ENCODE assay signal across 17 cellular contexts in the genomic region with DNA sequence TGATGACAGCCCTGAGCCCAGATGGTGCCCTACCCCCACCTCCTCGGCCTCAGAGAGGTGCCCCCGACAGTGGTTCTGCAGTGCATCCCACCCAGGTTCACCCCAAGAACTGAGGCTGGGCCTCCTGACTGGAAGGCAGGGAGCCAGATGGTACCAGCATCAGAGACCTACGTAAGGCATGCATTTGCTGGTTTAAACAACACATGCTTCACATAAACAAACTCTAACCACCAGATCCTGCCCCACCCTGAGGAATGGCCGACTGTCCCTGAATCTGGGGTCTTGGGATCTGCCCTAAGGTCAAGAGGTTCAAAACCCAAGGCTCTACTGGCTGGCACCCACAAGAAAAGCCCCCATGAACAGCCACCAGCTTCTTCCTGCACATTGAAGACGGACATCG.
DNase-seq lines count a peak whose midpoint lies in the region; ATAC-seq and TF ChIP-seq lines count a peak whose summit lies in the region.
"Had no signal": no experiment of that assay in that cellular context is flagged by ENCODE, and none has a peak within 500 bp of the region (broad histone marks: within the 10 kb centered on the region; RNA-seq: fewer than 3 reads in every experiment).

No MANE protein-coding gene starts in this region.

- peaks cover 99% of the 10 kb centered on the region for H3K36me3 Mint-ChIP-seq in activated T-cell treated with anti-CD3 and anti-CD28 coated beads, Interleukin-2, amount 50 U/mL, for 24 hours (ENCODE audit: low read depth)

- TF ChIP-seq POLR2A in GM18505 (IDR thresholded peaks at IDR 0.05; ENCODE audit: borderline replicate concordance, extremely low read depth, insufficient read depth, insufficient read length) = peak; percentile 8

- no peaks in the 10 kb centered on the region for H3K27me3 Mint-ChIP-seq in activated T-cell treated with anti-CD3 and anti-CD28 coated beads, Interleukin-2, amount 50 U/mL, for 24 hours
- H3K27me3 Mint-ChIP-seq in stimulated activated naive CD8-positive, alpha-beta T cell treated with anti-CD3 and anti-CD28 coated beads, Interleukin-15, amount 100 ng/mL, for 72 hours = no peaks in the 10 kb centered on the region

- no peaks in the 10 kb centered on the region for H3K27me3 ChIP-seq in effector memory CD4-positive, alpha-beta T cell (replicated peaks; ENCODE audit: control insufficient read depth, insufficient read depth, low read length, poor library complexity, severe bottlenecking)

- H3K27ac ChIP-seq in effector memory CD4-positive, alpha-beta T cell (ENCODE audit: insufficient read depth, low read length, poor library complexity, severe bottlenecking) = peak overlapping the region; percentile 13
- H3K27ac ChIP-seq: A549 had no signal

- H3K36me3 ChIP-seq in effector memory CD4-positive, alpha-beta T cell (ENCODE audit: control insufficient read depth, insufficient read depth, low read length) = peaks cover 98% of the 10 kb centered on the region

- ATAC-seq in GM18505 (IDR thresholded peaks at IDR 0.05; ENCODE audit: unreplicated experiment) = no peak
- ATAC-seq in stimulated activated naive CD8-positive, alpha-beta T cell treated with anti-CD3 and anti-CD28 coated beads, Interleukin-15, amount 100 ng/mL, for 72 hours = no peak
- no peak for ATAC-seq in GM19023 (IDR thresholded peaks at IDR 0.05; ENCODE audit: unreplicated experiment)
- no peak for ATAC-seq in GM21528 (IDR thresholded peaks at IDR 0.05; ENCODE audit: low FRiP score, unreplicated experiment)
- ATAC-seq: A549, PC-3 had no signal

- peaks cover 6% of the 10 kb centered on the region for H3K4me1 Mint-ChIP-seq in activated T-cell treated with anti-CD3 and anti-CD28 coated beads, Interleukin-2, amount 50 U/mL, for 24 hours (ENCODE audit: low read depth)
- H3K4me1 Mint-ChIP-seq in stimulated activated naive CD8-positive, alpha-beta T cell treated with anti-CD3 and anti-CD28 coated beads, Interleukin-15, amount 100 ng/mL, for 72 hours = peaks cover 41% of the 10 kb centered on the region

- no peak for DNase-seq in activated T-cell treated with anti-CD3 and anti-CD28 coated beads, Interleukin-2, amount 50 U/mL, for 24 hours
- DNase-seq in activated T-cell treated with anti-CD3 and anti-CD28 coated beads, Interleukin-2, amount 50 U/mL, for 1 hour = no peak
- no peak for DNase-seq in effector memory CD4-positive, alpha-beta T cell
- no peak for DNase-seq in stimulated activated naive CD8-positive, alpha-beta T cell treated with anti-CD3 and anti-CD28 coated beads, Interleukin-15, amount 100 ng/mL, for 72 hours
- no peak for DNase-seq in DMS53 (lab: John Stamatoyannopoulos, UW)
- DNase-seq: C1 segment of cervical spinal cord, DMS 273 treated with DMSO at 0.1 percent for 48 hours, GF-D8, NCI-H1048, NCI-H146, NCI-H2081, NCI-H774, PC-3 had no signal

- no peaks in the 10 kb centered on the region for H3K9me3 ChIP-seq in effector memory CD4-positive, alpha-beta T cell (ENCODE audit: control insufficient read depth, low read length)
- H3K9me3 ChIP-seq: A549 had no signal

- no peaks in the 10 kb centered on the region for H3K9me3 Mint-ChIP-seq in activated T-cell treated with anti-CD3 and anti-CD28 coated beads, Interleukin-2, amount 50 U/mL, for 24 hours
- H3K9me3 Mint-ChIP-seq in stimulated activated naive CD8-positive, alpha-beta T cell treated with anti-CD3 and anti-CD28 coated beads, Interleukin-15, amount 100 ng/mL, for 72 hours = no peaks in the 10 kb centered on the region

- H3K4me3 Mint-ChIP-seq in activated T-cell treated with anti-CD3 and anti-CD28 coated beads, Interleukin-2, amount 50 U/mL, for 24 hours = no peak overlapping the region
- no peak overlapping the region for H3K4me3 Mint-ChIP-seq in stimulated activated naive CD8-positive, alpha-beta T cell treated with anti-CD3 and anti-CD28 coated beads, Interleukin-15, amount 100 ng/mL, for 72 hours

- H3K27ac Mint-ChIP-seq in activated T-cell treated with anti-CD3 and anti-CD28 coated beads, Interleukin-2, amount 50 U/mL, for 24 hours = peak overlapping the region; percentile 85
- H3K27ac Mint-ChIP-seq in stimulated activated naive CD8-positive, alpha-beta T cell treated with anti-CD3 and anti-CD28 coated beads, Interleukin-15, amount 100 ng/mL, for 72 hours = peak overlapping the region; percentile 46 to 87

- no peaks in the 10 kb centered on the region for H3K4me1 ChIP-seq in effector memory CD4-positive, alpha-beta T cell (ENCODE audit: control insufficient read depth, insufficient read depth, low read length, poor library complexity, severe bottlenecking)

- no peak overlapping the region for H3K4me3 ChIP-seq in effector memory CD4-positive, alpha-beta T cell (ENCODE audit: insufficient read depth, low read depth, low read length, poor library complexity, severe bottlenecking)
- H3K4me3 ChIP-seq: A549 had no signal
